ENCODE assay signal across 1 cellular context in the genomic region with DNA sequence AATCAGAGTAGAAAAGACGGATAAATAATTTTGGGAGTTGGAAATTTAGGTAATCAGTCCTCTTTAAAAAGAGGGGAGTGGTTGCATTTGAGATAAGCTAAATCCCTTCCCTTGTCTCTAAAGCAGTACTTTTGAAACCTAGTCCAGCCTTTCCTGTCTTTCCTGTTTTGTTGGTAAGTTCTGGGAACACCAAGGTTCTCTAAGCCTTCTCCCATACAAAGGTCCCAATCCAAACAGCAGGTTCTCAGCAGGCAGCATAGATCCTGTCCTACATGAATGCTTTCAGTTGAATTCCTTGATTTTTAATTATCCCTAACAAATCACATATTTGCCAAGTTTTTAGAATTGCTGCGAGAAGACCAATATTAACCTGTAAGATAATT.
TF ChIP-seq lines count a peak whose summit lies in the region.

No MANE protein-coding gene starts in this region.

TF ChIP-seq in HepG2, 621 proteins besides CTCF, POLR2A, EP300 and RAD21 (continued from another document):
- TF ChIP-seq, protein P1, sequence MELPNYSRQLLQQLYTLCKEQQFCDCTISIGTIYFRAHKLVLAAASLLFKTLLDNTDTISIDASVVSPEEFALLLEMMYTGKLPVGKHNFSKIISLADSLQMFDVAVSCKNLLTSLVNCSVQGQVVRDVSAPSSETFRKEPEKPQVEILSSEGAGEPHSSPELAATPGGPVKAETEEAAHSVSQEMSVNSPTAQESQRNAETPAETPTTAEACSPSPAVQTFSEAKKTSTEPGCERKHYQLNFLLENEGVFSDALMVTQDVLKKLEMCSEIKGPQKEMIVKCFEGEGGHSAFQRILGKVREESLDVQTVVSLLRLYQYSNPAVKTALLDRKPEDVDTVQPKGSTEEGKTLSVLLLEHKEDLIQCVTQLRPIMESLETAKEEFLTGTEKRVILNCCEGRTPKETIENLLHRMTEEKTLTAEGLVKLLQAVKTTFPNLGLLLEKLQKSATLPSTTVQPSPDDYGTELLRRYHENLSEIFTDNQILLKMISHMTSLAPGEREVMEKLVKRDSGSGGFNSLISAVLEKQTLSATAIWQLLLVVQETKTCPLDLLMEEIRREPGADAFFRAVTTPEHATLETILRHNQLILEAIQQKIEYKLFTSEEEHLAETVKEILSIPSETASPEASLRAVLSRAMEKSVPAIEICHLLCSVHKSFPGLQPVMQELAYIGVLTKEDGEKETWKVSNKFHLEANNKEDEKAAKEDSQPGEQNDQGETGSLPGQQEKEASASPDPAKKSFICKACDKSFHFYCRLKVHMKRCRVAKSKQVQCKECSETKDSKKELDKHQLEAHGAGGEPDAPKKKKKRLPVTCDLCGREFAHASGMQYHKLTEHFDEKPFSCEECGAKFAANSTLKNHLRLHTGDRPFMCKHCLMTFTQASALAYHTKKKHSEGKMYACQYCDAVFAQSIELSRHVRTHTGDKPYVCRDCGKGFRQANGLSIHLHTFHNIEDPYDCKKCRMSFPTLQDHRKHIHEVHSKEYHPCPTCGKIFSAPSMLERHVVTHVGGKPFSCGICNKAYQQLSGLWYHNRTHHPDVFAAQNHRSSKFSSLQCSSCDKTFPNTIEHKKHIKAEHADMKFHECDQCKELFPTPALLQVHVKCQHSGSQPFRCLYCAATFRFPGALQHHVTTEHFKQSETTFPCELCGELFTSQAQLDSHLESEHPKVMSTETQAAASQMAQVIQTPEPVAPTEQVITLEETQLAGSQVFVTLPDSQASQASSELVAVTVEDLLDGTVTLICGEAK (IDR thresholded peaks at IDR 0.05) = no peak
- TF ChIP-seq, protein P1 (CRISPR knock-in tag; IDR thresholded peaks at IDR 0.05) = no peak
